In genomic region chr12:95695741-95696140, GRCh38 we compare ENCODE assay signal across 1 cellular context.
TF ChIP-seq lines count a peak whose summit lies in the region.

No MANE protein-coding gene starts in this region.

TF ChIP-seq in HepG2, 621 proteins besides CTCF, POLR2A, EP300 and RAD21 (continued from another document):
- TF ChIP-seq, protein P1, sequence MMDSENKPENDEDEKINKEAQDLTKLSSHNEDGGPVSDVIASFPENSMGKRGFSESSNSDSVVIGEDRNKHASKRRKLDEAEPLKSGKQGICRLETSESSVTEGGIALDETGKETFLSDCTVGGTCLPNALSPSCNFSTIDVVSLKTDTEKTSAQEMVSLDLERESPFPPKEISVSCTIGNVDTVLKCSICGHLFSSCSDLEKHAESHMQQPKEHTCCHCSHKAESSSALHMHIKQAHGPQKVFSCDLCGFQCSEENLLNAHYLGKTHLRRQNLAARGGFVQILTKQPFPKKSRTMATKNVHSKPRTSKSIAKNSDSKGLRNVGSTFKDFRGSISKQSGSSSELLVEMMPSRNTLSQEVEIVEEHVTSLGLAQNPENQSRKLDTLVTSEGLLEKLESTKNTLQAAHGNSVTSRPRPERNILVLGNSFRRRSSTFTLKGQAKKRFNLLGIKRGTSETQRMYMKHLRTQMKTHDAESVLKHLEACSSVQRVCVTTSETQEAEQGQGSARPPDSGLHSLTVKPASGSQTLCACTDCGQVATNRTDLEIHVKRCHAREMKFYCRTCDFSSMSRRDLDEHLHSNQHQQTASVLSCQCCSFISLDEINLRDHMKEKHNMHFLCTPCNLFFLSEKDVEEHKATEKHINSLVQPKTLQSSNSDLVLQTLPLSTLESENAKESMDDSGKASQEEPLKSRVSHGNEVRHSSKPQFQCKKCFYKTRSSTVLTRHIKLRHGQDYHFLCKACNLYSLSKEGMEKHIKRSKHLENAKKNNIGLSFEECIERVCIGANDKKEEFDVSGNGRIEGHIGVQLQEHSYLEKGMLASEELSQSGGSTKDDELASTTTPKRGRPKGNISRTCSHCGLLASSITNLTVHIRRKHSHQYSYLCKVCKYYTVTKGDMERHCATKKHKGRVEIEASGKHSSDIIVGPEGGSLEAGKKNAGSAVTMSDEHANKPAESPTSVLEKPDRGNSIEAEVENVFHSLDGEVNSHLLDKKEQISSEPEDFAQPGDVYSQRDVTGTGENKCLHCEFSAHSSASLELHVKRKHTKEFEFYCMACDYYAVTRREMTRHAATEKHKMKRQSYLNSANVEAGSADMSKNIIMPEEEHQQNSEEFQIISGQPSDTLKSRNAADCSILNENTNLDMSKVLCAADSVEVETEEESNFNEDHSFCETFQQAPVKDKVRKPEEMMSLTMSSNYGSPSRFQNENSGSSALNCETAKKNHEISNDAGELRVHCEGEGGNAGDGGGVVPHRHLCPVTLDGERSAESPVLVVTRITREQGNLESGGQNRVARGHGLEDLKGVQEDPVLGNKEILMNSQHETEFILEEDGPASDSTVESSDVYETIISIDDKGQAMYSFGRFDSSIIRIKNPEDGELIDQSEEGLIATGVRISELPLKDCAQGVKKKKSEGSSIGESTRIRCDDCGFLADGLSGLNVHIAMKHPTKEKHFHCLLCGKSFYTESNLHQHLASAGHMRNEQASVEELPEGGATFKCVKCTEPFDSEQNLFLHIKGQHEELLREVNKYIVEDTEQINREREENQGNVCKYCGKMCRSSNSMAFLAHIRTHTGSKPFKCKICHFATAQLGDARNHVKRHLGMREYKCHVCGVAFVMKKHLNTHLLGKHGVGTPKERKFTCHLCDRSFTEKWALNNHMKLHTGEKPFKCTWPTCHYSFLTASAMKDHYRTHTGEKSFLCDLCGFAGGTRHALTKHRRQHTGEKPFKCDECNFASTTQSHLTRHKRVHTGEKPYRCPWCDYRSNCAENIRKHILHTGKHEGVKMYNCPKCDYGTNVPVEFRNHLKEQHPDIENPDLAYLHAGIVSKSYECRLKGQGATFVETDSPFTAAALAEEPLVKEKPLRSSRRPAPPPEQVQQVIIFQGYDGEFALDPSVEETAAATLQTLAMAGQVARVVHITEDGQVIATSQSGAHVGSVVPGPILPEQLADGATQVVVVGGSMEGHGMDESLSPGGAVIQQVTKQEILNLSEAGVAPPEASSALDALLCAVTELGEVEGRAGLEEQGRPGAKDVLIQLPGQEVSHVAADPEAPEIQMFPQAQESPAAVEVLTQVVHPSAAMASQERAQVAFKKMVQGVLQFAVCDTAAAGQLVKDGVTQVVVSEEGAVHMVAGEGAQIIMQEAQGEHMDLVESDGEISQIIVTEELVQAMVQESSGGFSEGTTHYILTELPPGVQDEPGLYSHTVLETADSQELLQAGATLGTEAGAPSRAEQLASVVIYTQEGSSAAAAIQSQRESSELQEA (CRISPR knock-in tag; IDR thresholded peaks at IDR 0.05; ENCODE audit: not compliant biosample characterization): no peak
TF ChIP-seq in HepG2: peak in this region for 2.
